Comparison of ENCODE assay signal across 10 cellular contexts in genomic region chr9:94140418-94140780, GRCh38. TPM values are rescaled to one million over a fixed set of nuclear protein-coding genes. Genes with fewer than 3 reads are reported as not detected.
DNase-seq lines count a peak whose midpoint lies in the region; ATAC-seq, FAIRE-seq and TF ChIP-seq lines count a peak whose summit lies in the region.
"Had no signal": no experiment of that assay in that cellular context is flagged by ENCODE, and none has a peak within 500 bp of the region (broad histone marks: within the 10 kb centered on the region; RNA-seq: fewer than 3 reads in every experiment).

No MANE protein-coding gene starts in this region.

- H3K9ac ChIP-seq in IMR-90 (ENCODE audit: low read depth, low read length) = peak overlapping the region; percentile 53
- H3K9ac ChIP-seq in stomach smooth muscle (ENCODE audit: low read length in 2 of 2) = peak overlapping the region; percentile 52 to 66

- peak overlapping the region; percentile 73 for H2AK9ac ChIP-seq in IMR-90 (replicated peaks; ENCODE audit: low read depth, low read length, poor library complexity)

- POLR2A ChIA-PET in IMR-90 (lab: Charles Lee; ENCODE audit: unreplicated experiment) = no interaction called here

- H2AFZ ChIP-seq in IMR-90 (replicated peaks; ENCODE audit: low read length, poor library complexity) = peak overlapping the region; percentile 79

- CTCF ChIA-PET in IMR-90 (lab: Yijun Ruan, JAX) = no interaction called here

- H3K4me1 ChIP-seq in IMR-90 (ENCODE audit: control insufficient read depth, insufficient read depth, low read length) (peaks cover 24% of the 10 kb centered on the region), breast epithelium (peaks cover 10 to 19% of the 10 kb centered on the region in 2 donors), lower lobe of right lung (peaks cover 53% of the 10 kb centered on the region), stomach smooth muscle (ENCODE audit: control insufficient read depth, insufficient read depth, low read length) (peaks cover 23% of the 10 kb centered on the region)

- no peak for FAIRE-seq in GM19239 (lab: Jason Lieb, UNC)

- TF ChIP-seq POLR2A in IMR-90 (IDR thresholded peaks at IDR 0.05; ENCODE audit: low read depth, low read length) (no peak), breast epithelium (IDR thresholded peaks at IDR 0.05) (no peak)

- H3K36me3 ChIP-seq in IMR-90 (ENCODE audit: control insufficient read depth, insufficient read depth, low read length) (no peaks in the 10 kb centered on the region), breast epithelium (no peaks in the 10 kb centered on the region), lower lobe of right lung (no peaks in the 10 kb centered on the region), stomach smooth muscle (ENCODE audit: control insufficient read depth in 2 of 2, insufficient read depth in 2 of 2, low read length in 2 of 2) (no peaks in the 10 kb centered on the region)

- peak overlapping the region; percentile 82 for H2BK20ac ChIP-seq in IMR-90 (ENCODE audit: low read depth, low read length)

- 0 out of 4 replicates have a peak, but pooled peaks cover 2 to 4% of the 10 kb centered on the region in 2 experiments for H3K79me1 ChIP-seq in IMR-90 (ENCODE audit: low read depth in 1 of 2, low read length in 2 of 2)

- in situ Hi-C loops in IMR-90 (cut with MboI; ENCODE audit: low sequenced_read_pairs) = no loop called here

- dilution Hi-C loops in IMR-90 (cut with HindIII; ENCODE audit: low sequenced_read_pairs, unreplicated experiment) = no loop called here

- BruUV-seq in IMR-90 (replicated peaks; lab: Mats Ljungman, UMichigan) = no TSS peak

- H3K4me3 ChIP-seq in IMR-90 (ENCODE audit: insufficient read depth, low read depth, low read length) (no peak overlapping the region), breast epithelium (peak overlapping the region in 1 of 3 donors; percentile 34), lower lobe of right lung (no peak overlapping the region), stomach smooth muscle (ENCODE audit: low read length in 2 of 2) (peak overlapping the region; percentile 6 to 57), foreskin fibroblast (ENCODE audit: low read depth in 1 of 2, low read length in 2 of 2) (no peak overlapping the region)

- no peaks in the 10 kb centered on the region for H3K27me3 ChIP-seq in IMR-90 (ENCODE audit: control insufficient read depth, insufficient read depth, low read length)
- H3K27me3 ChIP-seq in breast epithelium = no peaks in the 10 kb centered on the region
- H3K27me3 ChIP-seq in lower lobe of right lung (ENCODE audit: low read depth) = no peaks in the 10 kb centered on the region
- H3K27me3 ChIP-seq in stomach smooth muscle (ENCODE audit: control insufficient read depth in 1 of 2, insufficient read depth in 2 of 2, low read length in 2 of 2) = no peaks in the 10 kb centered on the region

- H4K91ac ChIP-seq in IMR-90 (ENCODE audit: insufficient read depth, low read depth, low read length) = peak overlapping the region; percentile 90

- no peak for TF ChIP-seq CTCF in IMR-90 (conservative IDR thresholded peaks at IDR 0.05; ENCODE audit: low read depth, low read length)
- no peak for TF ChIP-seq CTCF in breast epithelium (IDR thresholded peaks at IDR 0.05)
- TF ChIP-seq CTCF in lower lobe of right lung (IDR thresholded peaks at IDR 0.05) = no peak
- TF ChIP-seq CTCF in foreskin fibroblast (IDR thresholded peaks at IDR 0.05; ENCODE audit: low read depth, low read length) = no peak

- peak overlapping the region; percentile 81; the same call in 2 of the 3 replicates for H2BK15ac ChIP-seq in IMR-90 (ENCODE audit: low read depth, low read length)

- intact Hi-C loops in IMR-90 (cut with micrococcal nuclease) (loop anchor here (1.0 kb wide), 1 partner anchor 26 kb away; no protein-coding TSS in a partner anchor), breast epithelium (cut with DNase I; ENCODE audit: low total_unique reads) (no loop called here), lower lobe of right lung (cut with DNase I) (no loop called here)

- peak overlapping the region; percentile 79 for H3K4ac ChIP-seq in IMR-90 (ENCODE audit: low read depth, low read length)

- H3K27ac ChIP-seq in IMR-90 (ENCODE audit: insufficient read depth, low read length) (peak overlapping the region; percentile 93), breast epithelium (peak overlapping the region; percentile 89), lower lobe of right lung (peak overlapping the region; percentile 77), stomach smooth muscle (ENCODE audit: low read length) (peak overlapping the region; percentile 85)

- peak overlapping the region; percentile 86 for H2AK5ac ChIP-seq in IMR-90 (ENCODE audit: low read depth, low read length)

- H3K18ac ChIP-seq in IMR-90 (ENCODE audit: low read depth, low read length) = peak overlapping the region; percentile 62

- DNase-seq in IMR-90 = no peak
- DNase-seq in breast epithelium (ENCODE audit: low spot score in 2 of 2) = no peak
- DNase-seq in lower lobe of right lung = no peak
- no peak for DNase-seq in foreskin fibroblast
- no peak for DNase-seq in Ammon's horn (ENCODE audit: low spot score)
- no peak for DNase-seq in GM19239 (ENCODE audit: insufficient read length, low spot score)
- DNase-seq: islet precursor cell, NCI-H2081 had no signal

- no peak for TF ChIP-seq RAD21 in IMR-90 (IDR thresholded peaks at IDR 0.05; ENCODE audit: low read length)

- H3K23ac ChIP-seq in IMR-90 (ENCODE audit: low read depth, low read length) = peak overlapping the region; percentile 60

- no CpG with 5 or more reads among the region's 4 CpGs for WGBS in IMR-90 (ENCODE audit: extremely low coverage in 2 of 2, insufficient read length in 1 of 2), 2 experiments

- peak overlapping the region; percentile 81 for H3K56ac ChIP-seq in IMR-90 (ENCODE audit: extremely low read depth, insufficient read depth, low read length)

- peak overlapping the region; percentile 79 to 90; a peak in 3 of 4 replicates for H4K8ac ChIP-seq in IMR-90 (ENCODE audit: low read depth in 2 of 2, low read length in 2 of 2)

- H3K9me3 ChIP-seq in IMR-90 (ENCODE audit: control insufficient read depth, insufficient read depth, low read length) (no peaks in the 10 kb centered on the region), breast epithelium (no peaks in the 10 kb centered on the region), lower lobe of right lung (no peaks in the 10 kb centered on the region), stomach smooth muscle (ENCODE audit: control insufficient read depth in 2 of 2, low read length in 2 of 2) (no peaks in the 10 kb centered on the region)

- H3K9me1 ChIP-seq in IMR-90 (ENCODE audit: insufficient read depth, low read length) = peaks cover 17% of the 10 kb centered on the region

- H4K20me1 ChIP-seq in IMR-90 (ENCODE audit: insufficient read depth, low read length) = no peaks in the 10 kb centered on the region

- peak overlapping the region; percentile 78 for H3K14ac ChIP-seq in IMR-90 (replicated peaks; ENCODE audit: low read depth, low read length)

- peak overlapping the region; percentile 65 for H2BK5ac ChIP-seq in IMR-90 (ENCODE audit: low read depth, low read length, poor library complexity, severe bottlenecking)

- peak overlapping the region; percentile 84 for H3K4me2 ChIP-seq in IMR-90 (ENCODE audit: low read depth, low read length)

- H4K5ac ChIP-seq in IMR-90 (ENCODE audit: low read depth, low read length) = peak overlapping the region; percentile 48

- H2BK120ac ChIP-seq in IMR-90 (ENCODE audit: low read depth, low read length) = peak overlapping the region; percentile 92

- ATAC-seq in IMR-90 (ENCODE audit: low read depth) (no peak), lower lobe of right lung (no peak), HG03439 (IDR thresholded peaks at IDR 0.05; ENCODE audit: unreplicated experiment) (no peak)

TF ChIP-seq in IMR-90, 13 proteins besides CTCF, POLR2A, EP300 and RAD21:
- TF ChIP-seq RFX5 (IDR thresholded peaks at IDR 0.05; ENCODE audit: low read depth, low read length) = no peak
- no peak for TF ChIP-seq USF2 (IDR thresholded peaks at IDR 0.05; ENCODE audit: low read depth, low read length)
- TF ChIP-seq NFE2L2 (IDR thresholded peaks at IDR 0.05; ENCODE audit: low read depth, low read length) = no peak
- TF ChIP-seq BHLHE40 (IDR thresholded peaks at IDR 0.05; ENCODE audit: low read depth, low read length) = no peak
- no peak for TF ChIP-seq RCOR1 (IDR thresholded peaks at IDR 0.05; ENCODE audit: insufficient replicate concordance, low read length)
- no peak for TF ChIP-seq MAFK (IDR thresholded peaks at IDR 0.05; ENCODE audit: low read depth, low read length)
- no peak for TF ChIP-seq MAZ (IDR thresholded peaks at IDR 0.05; ENCODE audit: borderline replicate concordance, low read depth, low read length)
- TF ChIP-seq MXI1 (IDR thresholded peaks at IDR 0.05; ENCODE audit: borderline replicate concordance, low read depth, low read length) = no peak
- TF ChIP-seq FOS (IDR thresholded peaks at IDR 0.05; ENCODE audit: low read depth, low read length) = no peak

RNA-seq across cellular contexts. Expression of gene PTPDC1, which starts 56.1 kb away (rescaled TPM):
- total RNA-seq in IMR-90 (2012; rRNA removed) = 6.1 TPM in 2 replicates
- 3.3 and 3.9 TPM in 2 replicates for polyA plus RNA-seq in IMR-90 (2012; rRNA removed)
- 1.2 and 1.4 TPM in 2 replicates for polyA plus RNA-seq in IMR-90 (2012; cell fraction: cytosol; rRNA removed)
- polyA plus RNA-seq in IMR-90 (2012; cell fraction: nucleus; rRNA removed; ENCODE audit: low replicate concordance) = 4.2 and 16.8 TPM in 2 replicates
- total RNA-seq in breast epithelium = 10 to 100 TPM; 11.4 to 12.1 (median 12.0) TPM
- 11.0 TPM for total RNA-seq in lower lobe of right lung

Comparison
In these comparisons a context has a peak if more than half of its experiments do, and no peak if none do; other contexts are left out.
1. H3K4me3 ChIP-seq: peak in stomach smooth muscle (2 of 2); none in IMR-90 (single experiment), lower lobe of right lung (single experiment) and foreskin fibroblast (0 of 2).
2. Peak in every context shown above with its lines, with median percentiles within 50 percentile points of each other: H3K27ac ChIP-seq.